ENCODE assay signal across 26 cellular contexts in genomic region chr19:39257227-39257626, GRCh38. TPM values are rescaled to one million over a fixed set of nuclear protein-coding genes. Genes with fewer than 3 reads are reported as not detected.
A peak's percentile ranks its signal among the peaks of the same experiment; 100 is the strongest.
DNase-seq lines count a peak whose midpoint lies in the region; ATAC-seq, FAIRE-seq and TF ChIP-seq lines count a peak whose summit lies in the region.
"Had no signal": no experiment of that assay in that cellular context is flagged by ENCODE, and none has a peak within 500 bp of the region (broad histone marks: within the 10 kb centered on the region; RNA-seq: fewer than 3 reads in every experiment).

No MANE protein-coding gene starts in this region.

- no peaks in the 10 kb centered on the region for H3K9me3 ChIP-seq in A549
- no peaks in the 10 kb centered on the region for H3K9me3 ChIP-seq in HEK293 (ENCODE audit: control insufficient read depth, insufficient read depth, low read depth, low read length)
- H3K9me3 ChIP-seq in gastrocnemius medialis: no peaks in the 10 kb centered on the region
- H3K9me3 ChIP-seq: BE2C had no signal

- POLR2A ChIA-PET in A549 (lab: Yijun Ruan, JAX): no interaction called here
- POLR2A ChIA-PET in HEK293 (lab: Yijun Ruan, JAX): no interaction called here

- H3K4me3 ChIP-seq in A549 (no peak overlapping the region), HEK293 (ENCODE audit: low read depth, low read length) (no peak overlapping the region), gastrocnemius medialis (no peak overlapping the region)
- H3K4me3 ChIP-seq: BLaER1 had no signal

- DNase-seq in A549 (ENCODE audit: low read depth in 1 of 2, low spot score in 1 of 2) (no peak), mesothelial cell of epicardium (ENCODE audit: low spot score in 2 of 2, unreplicated experiment in 2 of 2) (no peak), NCI-H1694 treated with DMSO at 0.1 percent for 48 hours (lab: John Stamatoyannopoulos, UW) (no peak), gastrocnemius medialis (no peak)
- DNase-seq: ACHN; BE2C; C1 segment of cervical spinal cord; Calu3; CD4-positive, alpha-beta memory T cell; CD4-positive, CD25-positive, alpha-beta regulatory T cell; COR-L47; DMS79 treated with DMSO at 0.1 percent for 48 hours; GF-D8 had no signal

- no peak for TF ChIP-seq CTCF in A549 (IDR thresholded peaks at IDR 0.05)
- TF ChIP-seq CTCF in HEK293 (tag by site-specific recombination; IDR thresholded peaks at IDR 0.05): no peak
- TF ChIP-seq CTCF in mesothelial cell of epicardium (IDR thresholded peaks at IDR 0.05; ENCODE audit: unreplicated experiment): no peak
- TF ChIP-seq CTCF in gastrocnemius medialis (IDR thresholded peaks at IDR 0.05 in 4 of 5, conservative IDR thresholded peaks at IDR 0.05 in 1 of 5): no peak

- no peak overlapping the region for H3K27ac ChIP-seq in A549
- no peak overlapping the region for H3K27ac ChIP-seq in HEK293 (ENCODE audit: extremely low read depth, low read depth, low read length)
- no peak overlapping the region for H3K27ac ChIP-seq in gastrocnemius medialis
- H3K27ac ChIP-seq: 22Rv1, BLaER1 had no signal

- CTCF ChIA-PET in A549 (lab: Yijun Ruan, JAX): no interaction called here
- CTCF ChIA-PET in HEK293 (lab: Yijun Ruan, JAX): interaction anchor here (0.6 kb wide), 1 partner anchor 70 kb away, joined by 4 read pairs; no protein-coding TSS in a partner anchor

- FAIRE-seq in A549 (lab: Jason Lieb, UNC): peak; percentile 81
- FAIRE-seq: D721Med, G401.6, GM12891, GM19239 had no signal

- TF ChIP-seq POLR2A in A549 (IDR thresholded peaks at IDR 0.05; ENCODE audit: low read length) (no peak), gastrocnemius medialis (IDR thresholded peaks at IDR 0.05) (no peak)

- H3K4me1 ChIP-seq in A549 (no peaks in the 10 kb centered on the region), HEK293 (ENCODE audit: control insufficient read depth, insufficient read depth, low read length) (peaks cover 1% of the 10 kb centered on the region; the same call in 1 of the 2 replicates), gastrocnemius medialis (no peaks in the 10 kb centered on the region)

- TF ChIP-seq EP300 in A549 (IDR thresholded peaks at IDR 0.05): no peak

- in situ Hi-C loops in gastrocnemius medialis (cut with MboI; ENCODE audit: low sequenced_read_pairs in 4 of 4): no loop called here

- no peak for TF ChIP-seq RAD21 in A549 (conservative IDR thresholded peaks at IDR 0.05 in 1 of 2, IDR thresholded peaks at IDR 0.05 in 1 of 2)

- peak overlapping the region; percentile 30 for H3K27ac Mint-ChIP-seq in mesothelial cell of epicardium
- H3K27ac Mint-ChIP-seq: CD14-positive monocyte had no signal

- no peak for ATAC-seq in A549
- no peak for ATAC-seq in HG03439 (IDR thresholded peaks at IDR 0.05; ENCODE audit: unreplicated experiment)
- no peak for ATAC-seq in gastrocnemius medialis

- WGBS in A549 (ENCODE audit: missing lambda C conversion rate): 89% methylated on average over 4 of the region's 4 CpGs

- H3K36me3 ChIP-seq in HEK293 (ENCODE audit: control insufficient read depth in 2 of 2, insufficient read depth in 1 of 2, low read length in 2 of 2): no peaks in the 10 kb centered on the region
- H3K36me3 ChIP-seq in gastrocnemius medialis: no peaks in the 10 kb centered on the region
- H3K36me3 ChIP-seq: BE2C, BLaER1 had no signal

- H3K36me3 Mint-ChIP-seq in mesothelial cell of epicardium: peaks cover 2% of the 10 kb centered on the region
- H3K36me3 Mint-ChIP-seq: CD14-positive monocyte; CD4-positive, alpha-beta memory T cell; CD4-positive, CD25-positive, alpha-beta regulatory T cell; CD8-positive, alpha-beta memory T cell had no signal

- peaks cover 0 to 23% (median 19%) of the 10 kb centered on the region in 3 donors for H3K27me3 ChIP-seq in gastrocnemius medialis
- H3K27me3 ChIP-seq: BE2C, BLaER1 had no signal

- no peak overlapping the region for H3K4me3 Mint-ChIP-seq in mesothelial cell of epicardium
- H3K4me3 Mint-ChIP-seq: CD14-positive monocyte; CD4-positive, alpha-beta memory T cell; CD4-positive, CD25-positive, alpha-beta regulatory T cell; CD8-positive, alpha-beta memory T cell had no signal

- no peak overlapping the region for H3K4me2 ChIP-seq in A549

- peaks cover 8% of the 10 kb centered on the region for H3K9me3 Mint-ChIP-seq in mesothelial cell of epicardium

- peaks cover 3% of the 10 kb centered on the region for H3K27me3 Mint-ChIP-seq in mesothelial cell of epicardium (ENCODE audit: low read depth)

- peaks cover 31% of the 10 kb centered on the region for H3K4me1 Mint-ChIP-seq in mesothelial cell of epicardium
- H3K4me1 Mint-ChIP-seq: CD14-positive monocyte had no signal

- intact Hi-C loops in gastrocnemius medialis (cut with DNase I; ENCODE audit: low total_unique reads): no loop called here

TF ChIP-seq in A549, 52 proteins besides CTCF, POLR2A, EP300 and RAD21:
- no peak for TF ChIP-seq POLR2AphosphoS2 (conservative IDR thresholded peaks at IDR 0.05; ENCODE audit: low read length)
- no peak for TF ChIP-seq RARB (CRISPR knock-in tag; IDR thresholded peaks at IDR 0.05)
- TF ChIP-seq CBX2 (IDR thresholded peaks at IDR 0.05; ENCODE audit: borderline replicate concordance, low read depth): no peak
- TF ChIP-seq MYC (IDR thresholded peaks at IDR 0.05; ENCODE audit: borderline replicate concordance, low read length): no peak
- no peak for TF ChIP-seq HEYL (CRISPR knock-in tag; IDR thresholded peaks at IDR 0.05)
- TF ChIP-seq ZSCAN20 (CRISPR knock-in tag; IDR thresholded peaks at IDR 0.05): no peak
- no peak for TF ChIP-seq JUN (IDR thresholded peaks at IDR 0.05)
- TF ChIP-seq SREBF2 (IDR thresholded peaks at IDR 0.05): no peak

TF ChIP-seq in HEK293, 187 proteins besides CTCF, POLR2A, EP300 and RAD21:
- peak; percentile 99 for TF ChIP-seq ZNF529 (tag by site-specific recombination; IDR thresholded peaks at IDR 0.05; ENCODE audit: insufficient replicate concordance)
- no peak for TF ChIP-seq ZNF239 (tag by site-specific recombination; IDR thresholded peaks at IDR 0.05)

RNA-seq across cellular contexts. Expression of gene IFNL4, which starts 8.6 kb away (rescaled TPM):
- polyA plus RNA-seq in A549 (2011; rRNA removed) (not detected in 2 replicates), A549 (2017; fragmentation: RNase III; extraction: RNeasy Plus Mini Kit Qiagen cat#74134 plus additional on column Dnase treatment) (not detected in 3 replicates)
- polyA plus RNA-seq in A549 (2012; cell fraction: cytosol; rRNA removed): not detected in 2 replicates
- not detected in 2 replicates for polyA plus RNA-seq in A549 (2012; cell fraction: nucleus; rRNA removed)
- not detected in 2 replicates for polyA minus RNA-seq in A549 (2011; rRNA and poly(A)+ RNA removed)
- total RNA-seq in mesothelial cell of epicardium (0.14 to 0.74 TPM (median 0.40 TPM) in 3 replicates), gastrocnemius medialis (not detected)
- total RNA-seq: A172; A673; Calu3; CD4-positive, alpha-beta memory T cell; CD4-positive, CD25-positive, alpha-beta regulatory T cell had no signal
- polyA plus RNA-seq: AG04450; CD14-positive monocyte; CD4-positive, alpha-beta memory T cell; CD4-positive, CD25-positive, alpha-beta regulatory T cell; CD8-positive, alpha-beta memory T cell had no signal

RNA-seq across cellular contexts. Expression of gene IFNL2, which starts 11.0 kb away (rescaled TPM):
- polyA plus RNA-seq in A549 (2011; rRNA removed) (not detected in 2 replicates), A549 (2017; fragmentation: RNase III; extraction: RNeasy Plus Mini Kit Qiagen cat#74134 plus additional on column Dnase treatment) (not detected in 3 replicates)
- 0.12 TPM in 1 of 2 replicates, not detected in the other for polyA plus RNA-seq in A549 (2012; cell fraction: cytosol; rRNA removed)
- 0.14 TPM in 1 of 2 replicates, not detected in the other for polyA plus RNA-seq in A549 (2012; cell fraction: nucleus; rRNA removed)
- polyA minus RNA-seq in A549 (2011; rRNA and poly(A)+ RNA removed): not detected in 2 replicates
- total RNA-seq in mesothelial cell of epicardium (not detected in 3 replicates), gastrocnemius medialis (not detected)
- total RNA-seq: A172; A673; Calu3; CD4-positive, alpha-beta memory T cell; CD4-positive, CD25-positive, alpha-beta regulatory T cell; CD8-positive, alpha-beta memory T cell had no signal
- polyA plus RNA-seq: AG04450; CD14-positive monocyte; CD4-positive, alpha-beta memory T cell; CD4-positive, CD25-positive, alpha-beta regulatory T cell; CD8-positive, alpha-beta memory T cell had no signal

RNA-seq across cellular contexts. Expression of gene IFNL3, which starts 12.4 kb away (rescaled TPM):
- polyA plus RNA-seq in A549 (2011; rRNA removed) (not detected in 2 replicates), A549 (2017; fragmentation: RNase III; extraction: RNeasy Plus Mini Kit Qiagen cat#74134 plus additional on column Dnase treatment) (not detected in 3 replicates)
- not detected in 2 replicates for polyA plus RNA-seq in A549 (2012; cell fraction: cytosol; rRNA removed)
- polyA plus RNA-seq in A549 (2012; cell fraction: nucleus; rRNA removed): not detected in 2 replicates
- not detected in 2 replicates for polyA minus RNA-seq in A549 (2011; rRNA and poly(A)+ RNA removed)
- total RNA-seq in mesothelial cell of epicardium (not detected in 3 replicates), gastrocnemius medialis (not detected)
- total RNA-seq: A172; A673; Calu3; CD4-positive, alpha-beta memory T cell; CD4-positive, CD25-positive, alpha-beta regulatory T cell; CD8-positive, alpha-beta memory T cell had no signal
- polyA plus RNA-seq: AG04450; CD14-positive monocyte; CD4-positive, alpha-beta memory T cell; CD4-positive, CD25-positive, alpha-beta regulatory T cell; CD8-positive, alpha-beta memory T cell had no signal

RNA-seq across cellular contexts. Expression of gene IFNL1, which starts 39.0 kb away (rescaled TPM):
- polyA plus RNA-seq in A549 (2011; rRNA removed): not detected in 2 replicates
- polyA plus RNA-seq in A549 (2012; cell fraction: cytosol; rRNA removed): not detected in 2 replicates
- polyA plus RNA-seq in A549 (2012; cell fraction: nucleus; rRNA removed): not detected in 2 replicates
- not detected in 3 replicates for polyA plus RNA-seq in A549 (2017; fragmentation: RNase III; extraction: RNeasy Plus Mini Kit Qiagen cat#74134 plus additional on column Dnase treatment)
- not detected in 2 replicates for polyA minus RNA-seq in A549 (2011; rRNA and poly(A)+ RNA removed)
- not detected in 3 replicates for total RNA-seq in mesothelial cell of epicardium
- not detected for total RNA-seq in gastrocnemius medialis
- total RNA-seq: A172; A673; CD4-positive, alpha-beta memory T cell; CD4-positive, CD25-positive, alpha-beta regulatory T cell; CD8-positive, alpha-beta memory T cell had no signal
- polyA plus RNA-seq: AG04450; CD14-positive monocyte; CD4-positive, CD25-positive, alpha-beta regulatory T cell had no signal

RNA-seq across cellular contexts. Expression of gene SYCN, which starts 53.2 kb away (rescaled TPM):
- not detected in 2 replicates for polyA plus RNA-seq in A549 (2011; rRNA removed)
- not detected in 2 replicates for polyA plus RNA-seq in A549 (2012; cell fraction: cytosol; rRNA removed)
- 0.16 TPM in 1 of 2 replicates, not detected in the other for polyA plus RNA-seq in A549 (2012; cell fraction: nucleus; rRNA removed)
- not detected in 3 replicates for polyA plus RNA-seq in A549 (2017; fragmentation: RNase III; extraction: RNeasy Plus Mini Kit Qiagen cat#74134 plus additional on column Dnase treatment)
- not detected in 2 replicates for polyA minus RNA-seq in A549 (2011; rRNA and poly(A)+ RNA removed)
- total RNA-seq in mesothelial cell of epicardium: not detected in 3 replicates
- not detected for total RNA-seq in gastrocnemius medialis
- total RNA-seq: A172; A673; Calu3; CD4-positive, alpha-beta memory T cell; CD4-positive, CD25-positive, alpha-beta regulatory T cell; CD8-positive, alpha-beta memory T cell had no signal
- polyA plus RNA-seq: AG04450; CD14-positive monocyte; CD4-positive, alpha-beta memory T cell; CD4-positive, CD25-positive, alpha-beta regulatory T cell; CD8-positive, alpha-beta memory T cell had no signal
